In the genomic region with DNA sequence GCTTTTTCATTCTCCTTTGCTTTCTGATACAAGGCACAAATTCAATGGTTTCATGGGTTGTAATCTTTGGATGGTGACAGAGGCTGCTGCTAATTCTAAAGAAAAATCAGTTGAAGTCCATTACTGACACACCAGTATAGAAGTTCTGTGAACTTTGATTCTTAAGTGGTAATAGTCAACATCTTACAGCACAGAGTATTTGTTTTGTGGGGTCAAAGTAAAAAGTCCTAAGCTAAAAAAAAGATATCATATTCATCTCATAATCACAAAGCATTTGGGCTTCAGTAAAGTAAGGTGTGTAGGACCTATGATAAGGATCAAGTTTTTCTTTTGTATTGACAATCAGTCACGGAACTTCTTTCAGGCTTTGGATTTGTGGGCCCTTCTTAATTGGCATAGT, we compare ENCODE assay signal across 9 cellular contexts. TPM values are rescaled to one million over a fixed set of nuclear protein-coding genes. Genes with fewer than 3 reads are reported as not detected.
DNase-seq lines count a peak whose midpoint lies in the region; ATAC-seq and TF ChIP-seq lines count a peak whose summit lies in the region.
"Had no signal": no experiment of that assay in that cellular context is flagged by ENCODE, and none has a peak within 500 bp of the region (broad histone marks: within the 10 kb centered on the region; RNA-seq: fewer than 3 reads in every experiment).

No MANE protein-coding gene starts in this region.

- TF ChIP-seq CTCF in OCI-LY1 (IDR thresholded peaks at IDR 0.05; ENCODE audit: low read length) (no peak), endodermal cell (conservative IDR thresholded peaks at IDR 0.05) (no peak), parathyroid adenoma (IDR thresholded peaks at IDR 0.05) (no peak)

- WGBS in endodermal cell (ENCODE audit: insufficient coverage in 1 of 2, insufficient read length in 1 of 2), 2 experiments = 79% methylated on average over 1 of the region's 1 CpG; no CpG with 5 or more reads in 1 of the 2 experiments

- H3K36me3 Mint-ChIP-seq in CD4-positive, alpha-beta memory T cell = peaks cover 23 to 48% of the 10 kb centered on the region in 2 donors
- peaks cover 20% of the 10 kb centered on the region for H3K36me3 Mint-ChIP-seq in endodermal cell (ENCODE audit: low read depth)

- H3K4me2 ChIP-seq in OCI-LY1 (ENCODE audit: low read length) (peak overlapping the region; percentile 87), parathyroid adenoma (ENCODE audit: low read length) (peak overlapping the region; percentile 73)

- no peak for DNase-seq in CD4-positive, alpha-beta memory T cell
- no peak for DNase-seq in endodermal cell
- DNase-seq in ureter (ENCODE audit: low spot score) = no peak
- no peak for DNase-seq in NCI-H2196 (lab: John Stamatoyannopoulos, UW; ENCODE audit: unreplicated experiment)
- DNase-seq in erythroblast (lab: John Stamatoyannopoulos, UW) = no peak
- DNase-seq: activated effector memory CD4-positive, alpha-beta T cell treated with anti-CD3 and anti-CD28 coated beads, Interleukin-2, amount 50 U/mL, for 16 hours had no signal

- no peak for TF ChIP-seq POLR2A in erythroblast (IDR thresholded peaks at IDR 0.05; ENCODE audit: low read length)

- no peaks in the 10 kb centered on the region for H3K27me3 ChIP-seq in CD4-positive, alpha-beta memory T cell (ENCODE audit: insufficient read depth, low read length)
- H3K27me3 ChIP-seq in OCI-LY1 (ENCODE audit: insufficient read depth, low read length) (no peaks in the 10 kb centered on the region), endodermal cell (ENCODE audit: control insufficient read depth, insufficient read depth, low read length, poor library complexity, severe bottlenecking) (no peaks in the 10 kb centered on the region), parathyroid adenoma (ENCODE audit: control insufficient read depth, insufficient read depth, low read length) (no peaks in the 10 kb centered on the region)

- H3K4me3 ChIP-seq in CD4-positive, alpha-beta memory T cell (ENCODE audit: low read length in 2 of 2) = peak overlapping the region; percentile 76 to 95
- peak overlapping the region; percentile 83 for H3K4me3 ChIP-seq in OCI-LY1 (ENCODE audit: low read depth, low read length, poor library complexity, severe bottlenecking)
- H3K4me3 ChIP-seq in endodermal cell (ENCODE audit: low read length) = peak overlapping the region; percentile 91
- H3K4me3 ChIP-seq in parathyroid adenoma (ENCODE audit: low read depth, low read length) = peak overlapping the region; percentile 81

- peaks cover 50 to 71% (median 59%) of the 10 kb centered on the region in 4 donors for H3K4me1 Mint-ChIP-seq in CD4-positive, alpha-beta memory T cell
- H3K4me1 Mint-ChIP-seq in endodermal cell = peaks cover 22% of the 10 kb centered on the region

- H3K9me3 Mint-ChIP-seq in CD4-positive, alpha-beta memory T cell = peaks cover 0 to 3% (median 0%) of the 10 kb centered on the region in 8 donors
- H3K9me3 Mint-ChIP-seq in endodermal cell = no peaks in the 10 kb centered on the region

- H3K27me3 Mint-ChIP-seq in CD4-positive, alpha-beta memory T cell = no peaks in the 10 kb centered on the region
- peaks cover 6% of the 10 kb centered on the region for H3K27me3 Mint-ChIP-seq in endodermal cell (ENCODE audit: insufficient read depth)

- H3K9me3 ChIP-seq in CD4-positive, alpha-beta memory T cell (ENCODE audit: control insufficient read depth in 1 of 2, low read length in 2 of 2) = no peaks in the 10 kb centered on the region
- H3K9me3 ChIP-seq in OCI-LY1 (ENCODE audit: low read length) (no peaks in the 10 kb centered on the region), endodermal cell (ENCODE audit: control insufficient read depth, low read length) (no peaks in the 10 kb centered on the region), parathyroid adenoma (ENCODE audit: control insufficient read depth, low read length) (no peaks in the 10 kb centered on the region)

- peaks cover 12% of the 10 kb centered on the region for H3K36me3 ChIP-seq in CD4-positive, alpha-beta memory T cell (ENCODE audit: insufficient read depth, low read length)
- peaks cover 40% of the 10 kb centered on the region for H3K36me3 ChIP-seq in OCI-LY1 (ENCODE audit: insufficient read depth, low read length)
- peaks cover 19% of the 10 kb centered on the region for H3K36me3 ChIP-seq in endodermal cell (ENCODE audit: control insufficient read depth, insufficient read depth, low read length)
- H3K36me3 ChIP-seq in parathyroid adenoma (ENCODE audit: control insufficient read depth, insufficient read depth, low read length) = no peaks in the 10 kb centered on the region

- H3K27ac ChIP-seq in CD4-positive, alpha-beta memory T cell (ENCODE audit: low read depth, low read length) = peak overlapping the region; percentile 90
- peak overlapping the region; percentile 67 for H3K27ac ChIP-seq in OCI-LY1 (ENCODE audit: low read depth, low read length, poor library complexity, severe bottlenecking)
- no peak overlapping the region for H3K27ac ChIP-seq in endodermal cell (ENCODE audit: low read depth, low read length)
- no peak overlapping the region for H3K27ac ChIP-seq in parathyroid adenoma

- H3K4me1 ChIP-seq in CD4-positive, alpha-beta memory T cell (ENCODE audit: insufficient read depth, low read length) = peaks cover 61% of the 10 kb centered on the region
- H3K4me1 ChIP-seq in OCI-LY1 (ENCODE audit: insufficient read depth, low read length, severe bottlenecking) = peaks cover 44% of the 10 kb centered on the region
- no peaks in the 10 kb centered on the region for H3K4me1 ChIP-seq in endodermal cell (ENCODE audit: control insufficient read depth, insufficient read depth, low read length)
- peaks cover 21% of the 10 kb centered on the region for H3K4me1 ChIP-seq in parathyroid adenoma

- H3F3A ChIP-seq in OCI-LY1 (ENCODE audit: insufficient read depth, low read length) = no peaks in the 10 kb centered on the region

- peak overlapping the region; percentile 92 to 99 (median 98) for H3K27ac Mint-ChIP-seq in CD4-positive, alpha-beta memory T cell
- no peak overlapping the region for H3K27ac Mint-ChIP-seq in endodermal cell

- intact Hi-C loops in CD4-positive, alpha-beta memory T cell (cut with micrococcal nuclease) = loop anchor here (10.0 kb wide), 2 partner anchors 1131 to 1639 kb away; partner anchors contain the start of genes TMCC1 and UBA5

- H4K20me1 ChIP-seq in OCI-LY1 (ENCODE audit: insufficient read depth, low read length) = no peaks in the 10 kb centered on the region

- POLR2A ChIA-PET in CD4-positive, alpha-beta memory T cell (lab: Charles Lee; ENCODE audit: partially characterized antibody) = interaction anchor here (1.3 to 5.2 kb wide), 9 partner anchors 10 to 1392 kb away, joined by 3 to 64 read pairs (median 10); partner anchors contain the start of genes ATP2C1, DNAJC13 and NUDT16

- H2AFZ ChIP-seq in OCI-LY1 (ENCODE audit: low read length) (no peak overlapping the region), parathyroid adenoma (no peak overlapping the region)

- H3K9ac ChIP-seq in OCI-LY1 (ENCODE audit: low read length) = peak overlapping the region; percentile 89
- no peak overlapping the region for H3K9ac ChIP-seq in endodermal cell (ENCODE audit: extremely low read depth, low read length, poor library complexity, severe bottlenecking)
- no peak overlapping the region for H3K9ac ChIP-seq in parathyroid adenoma

- ATAC-seq in GM19452 (IDR thresholded peaks at IDR 0.05; ENCODE audit: unreplicated experiment) = no peak

- H3K9me2 ChIP-seq in OCI-LY1 (ENCODE audit: low read depth, low read length) = no peaks in the 10 kb centered on the region

- no peaks in the 10 kb centered on the region for H3K79me2 ChIP-seq in OCI-LY1 (ENCODE audit: insufficient read depth, low read length)
- H3K79me2 ChIP-seq in parathyroid adenoma = peaks cover 20% of the 10 kb centered on the region

- peak overlapping the region; percentile 87 to 95 (median 94) for H3K4me3 Mint-ChIP-seq in CD4-positive, alpha-beta memory T cell
- peak overlapping the region; percentile 83 for H3K4me3 Mint-ChIP-seq in endodermal cell

- CTCF ChIA-PET in CD4-positive, alpha-beta memory T cell (lab: Charles Lee; ENCODE audit: partially characterized antibody) = interaction anchor here (0.9 to 2.3 kb wide), 5 partner anchors 8 to 1010 kb away, joined by 3 to 11 read pairs (median 6); partner anchors contain the start of gene CPNE4

RNA-seq across cellular contexts. Expression of gene ASTE1, which starts 1.1 kb away (rescaled TPM):
- 10 to 100 TPM; 28.1 TPM for total RNA-seq in CD4-positive, alpha-beta memory T cell
- 10 to 100 TPM; 23.8 to 31.9 TPM for polyA plus RNA-seq in CD4-positive, alpha-beta memory T cell
- total RNA-seq in endodermal cell (1 to 10 TPM in 1 of 2 donors, not detected in 1; 6.7 TPM), ureter (12.8 TPM)
- 9.3 TPM for polyA plus RNA-seq in endodermal cell (2013, experiment 1 of 2)
- 7.3 TPM for polyA plus RNA-seq in endodermal cell (2013, experiment 2 of 2)

RNA-seq across cellular contexts. Expression of gene NEK11, which starts 1.2 kb away (rescaled TPM):
- 1 to 10 TPM; 5.3 to 6.2 TPM for total RNA-seq in CD4-positive, alpha-beta memory T cell
- 1 to 10 TPM; 1.9 to 3.8 TPM for polyA plus RNA-seq in CD4-positive, alpha-beta memory T cell
- 1 to 10 TPM in 1 of 2 donors, under 1 TPM in 1; 0.20 to 6.0 TPM for total RNA-seq in endodermal cell
- 2.0 TPM for polyA plus RNA-seq in endodermal cell (2013, experiment 1 of 2)
- 3.0 TPM for polyA plus RNA-seq in endodermal cell (2013, experiment 2 of 2)
- 10.2 TPM for total RNA-seq in ureter

Comparison
In these comparisons a context has a peak if more than half of its experiments do, and no peak if none do; other contexts are left out.
1. H3K27ac ChIP-seq: peak in CD4-positive, alpha-beta memory T cell (single experiment) and OCI-LY1 (single experiment); none in endodermal cell (single experiment) and parathyroid adenoma (single experiment).
2. Peak in every context shown above with its lines, with median percentiles within 50 percentile points of each other: H3K4me3 ChIP-seq.